Comparison of ENCODE assay signal across 15 cellular contexts in genomic region chr12:50954789-50955188, GRCh38. TPM values are rescaled to one million over a fixed set of nuclear protein-coding genes. Genes with fewer than 3 reads are reported as not detected.
"Had no signal": no experiment of that assay in that cellular context is flagged by ENCODE, and none has a peak within 500 bp of the region (broad histone marks: within the 10 kb centered on the region; RNA-seq: fewer than 3 reads in every experiment).

No MANE protein-coding gene starts in this region.

RNA-seq across cellular contexts. Expression of gene HIGD1C, which starts 2.4 kb away (rescaled TPM):
- total RNA-seq: activated B cell treated with CpG ODN at 0.5 μM for 24 hours; activated CD4-positive, alpha-beta memory T cell treated with anti-CD3 and anti-CD28 coated beads for 36 hours; activated CD4-positive, alpha-beta memory T cell treated with anti-CD3 and anti-CD28 coated beads, Interleukin-2, amount 10 ng/mL, durations not matched to agents 7 days and 5 days; activated CD4-positive, alpha-beta T cell treated with anti-CD3 and anti-CD28 coated beads for 36 hours; activated CD4-positive, alpha-beta T cell treated with anti-CD3 and anti-CD28 coated beads, Interleukin-2, amount 10 ng/mL, durations not matched to agents 24 days and 14 days; activated CD4-positive, alpha-beta T cell treated with anti-CD3 and anti-CD28 coated beads, Interleukin-2, amount 10 ng/mL, durations not matched to agents 7 days and 5 days; activated CD8-positive, alpha-beta memory T cell treated with anti-CD3 and anti-CD28 coated beads for 36 hours; activated CD8-positive, alpha-beta memory T cell treated with anti-CD3 and anti-CD28 coated beads, Interleukin-2, amount 10 ng/mL, durations not matched to agents 7 days and 5 days; activated CD8-positive, alpha-beta T cell treated with anti-CD3 and anti-CD28 coated beads for 36 hours; activated CD8-positive, alpha-beta T cell treated with anti-CD3 and anti-CD28 coated beads, Interleukin-2, amount 10 ng/mL, durations not matched to agents 7 days and 5 days; T-cell; T-helper 1 cell treated with Interleukin-12 subunit alpha and Interleukin-12 subunit beta and Interleukin-4 antibody, amounts not matched to agents 30 ng/mL and 1 ng/mL, for 36 hours; T-helper 17 cell; T-helper 2 cell treated with Interferon-gamma antibody and Interleukin-4, amounts not matched to agents 100 ng/mL and 5 ng/mL, for 36 hours; WTC11 had no signal
